In the genomic region with DNA sequence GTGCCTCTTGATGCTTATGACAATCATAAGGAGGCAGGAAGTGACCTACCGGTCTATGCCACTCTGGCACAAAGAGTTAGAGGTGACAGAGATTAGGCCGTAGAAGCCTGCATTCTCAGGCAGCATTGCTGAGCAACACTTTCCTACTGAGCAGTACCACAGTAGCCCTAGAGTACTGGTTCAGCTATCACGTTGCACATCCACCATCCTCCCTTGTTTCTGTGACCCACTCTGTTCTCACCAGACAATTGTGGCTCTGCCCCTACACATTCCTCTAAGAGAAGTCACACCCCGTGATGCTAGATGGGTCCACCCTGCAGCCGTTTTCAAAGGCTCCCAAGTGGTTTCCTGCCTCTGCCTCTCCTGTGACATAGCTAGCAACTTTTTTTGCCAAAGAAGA, we compare ENCODE assay signal across 11 cellular contexts. TPM values are rescaled to one million over a fixed set of nuclear protein-coding genes. Genes with fewer than 3 reads are reported as not detected.
DNase-seq lines count a peak whose midpoint lies in the region; ATAC-seq and TF ChIP-seq lines count a peak whose summit lies in the region.
"Had no signal": no experiment of that assay in that cellular context is flagged by ENCODE, and none has a peak within 500 bp of the region (broad histone marks: within the 10 kb centered on the region; RNA-seq: fewer than 3 reads in every experiment).

No MANE protein-coding gene starts in this region.

- H3K27ac Mint-ChIP-seq in CD8-positive, alpha-beta T cell: peak overlapping the region; percentile 90

- no peaks in the 10 kb centered on the region for H3K9me3 ChIP-seq in CD8-positive, alpha-beta T cell (ENCODE audit: low read length)
- H3K9me3 ChIP-seq in RWPE2 (ENCODE audit: severe bottlenecking): no peaks in the 10 kb centered on the region
- peaks cover 17% of the 10 kb centered on the region for H3K9me3 ChIP-seq in adipocyte (ENCODE audit: control insufficient read depth, low read length)
- peaks cover 0 to 19% (median 14%) of the 10 kb centered on the region in 8 donors for H3K9me3 ChIP-seq in spleen
- peaks cover 0 to 13% (median 0%) of the 10 kb centered on the region in 3 donors for H3K9me3 ChIP-seq in esophagus squamous epithelium

- peaks cover 4% of the 10 kb centered on the region for H3K36me3 Mint-ChIP-seq in CD8-positive, alpha-beta T cell

- CTCF ChIA-PET in CD8-positive, alpha-beta T cell (lab: Charles Lee): interaction anchor here (0.9 to 1.4 kb wide), 3 partner anchors 12 to 18 kb away, joined by 3 to 4 read pairs (median 4); no protein-coding TSS in a partner anchor

- intact Hi-C loops in CD8-positive, alpha-beta T cell (cut with DNase I, micrococcal nuclease): no loop called here
- intact Hi-C loops in spleen (cut with DNase I; ENCODE audit: low total_unique reads): no loop called here
- intact Hi-C loops in esophagus squamous epithelium (cut with DNase I): no loop called here

- peak overlapping the region; percentile 26 for H3K4me3 Mint-ChIP-seq in CD8-positive, alpha-beta T cell

- H3K27me3 ChIP-seq in CD8-positive, alpha-beta T cell (ENCODE audit: insufficient read depth, low read length): no peaks in the 10 kb centered on the region
- H3K27me3 ChIP-seq in RWPE2 (ENCODE audit: insufficient read depth, poor library complexity, severe bottlenecking) (no peaks in the 10 kb centered on the region), adipocyte (replicated peaks; ENCODE audit: control insufficient read depth, insufficient read depth, low read length) (no peaks in the 10 kb centered on the region), H7 (ENCODE audit: control insufficient read depth, insufficient read depth, low read length) (no peaks in the 10 kb centered on the region), spleen (replicated peaks in 1 of 7) (no peaks in the 10 kb centered on the region), esophagus squamous epithelium (no peaks in the 10 kb centered on the region)

- WGBS in spleen, 5 donors: 25 to 40% (median 35%) methylated on average over 5 of the region's 5 CpGs
- 38 to 39% methylated on average over 3 to 5 of the region's 5 CpGs for WGBS in esophagus squamous epithelium, 2 donors

- H3K9ac ChIP-seq in adipocyte (ENCODE audit: low read length): no peak overlapping the region

- TF ChIP-seq POLR2A in spleen (IDR thresholded peaks at IDR 0.05) (no peak), esophagus squamous epithelium (IDR thresholded peaks at IDR 0.05) (no peak)

- H3K4me1 ChIP-seq in CD8-positive, alpha-beta T cell (ENCODE audit: insufficient read depth, low read length): peaks cover 16% of the 10 kb centered on the region
- no peaks in the 10 kb centered on the region for H3K4me1 ChIP-seq in RWPE2 (ENCODE audit: insufficient read depth, poor library complexity, severe bottlenecking)
- H3K4me1 ChIP-seq in adipocyte (ENCODE audit: control insufficient read depth, insufficient read depth, low read length): peaks cover 6% of the 10 kb centered on the region
- H3K4me1 ChIP-seq in spleen: peaks cover 0 to 7% (median 0%) of the 10 kb centered on the region in 6 donors
- H3K4me1 ChIP-seq in esophagus squamous epithelium: peaks cover 0 to 15% (median 4%) of the 10 kb centered on the region in 3 donors

- peaks cover 18% of the 10 kb centered on the region for H3K4me1 Mint-ChIP-seq in CD8-positive, alpha-beta T cell (ENCODE audit: low read depth)

- H3K36me3 ChIP-seq in CD8-positive, alpha-beta T cell (ENCODE audit: insufficient read depth, low read length): no peaks in the 10 kb centered on the region
- H3K36me3 ChIP-seq in RWPE2 (ENCODE audit: low read depth): no peaks in the 10 kb centered on the region
- H3K36me3 ChIP-seq in adipocyte (ENCODE audit: control insufficient read depth, insufficient read depth, low read length, severe bottlenecking): no peaks in the 10 kb centered on the region
- H3K36me3 ChIP-seq in H7 (replicated peaks; ENCODE audit: control insufficient read depth, insufficient read depth, low read length): no peaks in the 10 kb centered on the region
- no peaks in the 10 kb centered on the region for H3K36me3 ChIP-seq in spleen
- no peaks in the 10 kb centered on the region for H3K36me3 ChIP-seq in esophagus squamous epithelium

- H3K4me3 ChIP-seq in CD8-positive, alpha-beta T cell (ENCODE audit: low read depth, low read length): no peak overlapping the region
- H3K4me3 ChIP-seq in RWPE2 (ENCODE audit: severe bottlenecking) (no peak overlapping the region), adipocyte (ENCODE audit: low read length) (no peak overlapping the region), H7 (ENCODE audit: insufficient read depth, low read depth, low read length) (no peak overlapping the region), spleen (no peak overlapping the region), esophagus squamous epithelium (no peak overlapping the region)

- H3K9me3 Mint-ChIP-seq in CD8-positive, alpha-beta T cell: peaks cover 10% of the 10 kb centered on the region

- H3K27ac ChIP-seq in CD8-positive, alpha-beta T cell (ENCODE audit: low read depth, low read length): no peak overlapping the region
- H3K27ac ChIP-seq in RWPE2 (ENCODE audit: poor library complexity, severe bottlenecking): no peak overlapping the region
- no peak overlapping the region for H3K27ac ChIP-seq in spleen
- H3K27ac ChIP-seq in esophagus squamous epithelium: no peak overlapping the region

- DNase-seq in CD8-positive, alpha-beta T cell: peak in 3 of 7 experiments; percentile 20 to 62 (median 25)
- no peak for DNase-seq in RWPE2 (ENCODE audit: low spot score)
- peak; percentile 61 for DNase-seq in adipocyte (ENCODE audit: low read depth)
- DNase-seq in kidney tubule cell (ENCODE audit: low spot score): peak; percentile 26
- DNase-seq in COLO829 (ENCODE audit: low spot score): no peak
- DNase-seq in H7: no peak
- DNase-seq in spleen: no peak
- no peak for DNase-seq in esophagus squamous epithelium (lab: John Stamatoyannopoulos, UW)
- DNase-seq: NCI-H226 had no signal

- POLR2A ChIA-PET in CD8-positive, alpha-beta T cell (lab: Charles Lee): interaction anchor here (0.8 to 1.3 kb wide), 4 partner anchors 9 to 425 kb away, joined by 3 to 4 read pairs (median 3); no protein-coding TSS in a partner anchor

- no peaks in the 10 kb centered on the region for H3K27me3 Mint-ChIP-seq in CD8-positive, alpha-beta T cell (ENCODE audit: low read depth)

- TF ChIP-seq CTCF in CD8-positive, alpha-beta T cell (IDR thresholded peaks at IDR 0.05): no peak
- no peak for TF ChIP-seq CTCF in RWPE2 (IDR thresholded peaks at IDR 0.05; ENCODE audit: poor library complexity, severe bottlenecking)
- TF ChIP-seq CTCF in spleen (IDR thresholded peaks at IDR 0.05 in 8 of 11, conservative IDR thresholded peaks at IDR 0.05 in 3 of 11): no peak
- no peak for TF ChIP-seq CTCF in esophagus squamous epithelium (IDR thresholded peaks at IDR 0.05)

- peak; percentile 63 for ATAC-seq in CD8-positive, alpha-beta T cell
- ATAC-seq in RWPE2 (ENCODE audit: low read depth): peak; percentile 67; the same call in 2 of the 3 replicates
- ATAC-seq: sciatic nerve had no signal

RNA-seq across cellular contexts. Expression of a gene that starts 22.6 kb away (rescaled TPM):
- 10 to 100 TPM; 31.6 to 35.1 TPM for total RNA-seq in CD8-positive, alpha-beta T cell
- total RNA-seq in H7 (2014; rRNA removed; shearing (Covaris generic)): 75.0 and 76.4 TPM in 2 replicates
- total RNA-seq in spleen (10 to 100 TPM; 39.2 to 58.3 (median 44.5) TPM), esophagus squamous epithelium (10 to 100 TPM; 66.6 to 90.6 (median 78.0) TPM)
- 10 to 100 TPM; 42.7 to 55.0 (median 52.3) TPM for polyA plus RNA-seq in spleen

RNA-seq across cellular contexts. Expression of a gene that starts 34.6 kb away (rescaled TPM):
- under 1 TPM; 0.30 to 0.61 TPM for total RNA-seq in CD8-positive, alpha-beta T cell
- total RNA-seq in H7 (2014; rRNA removed; shearing (Covaris generic)): 0.04 and 0.10 TPM in 2 replicates
- total RNA-seq in spleen: 1 to 10 TPM in 1 of 7 donors, under 1 TPM in 6; 0.06 to 1.1 (median 0.46) TPM
- polyA plus RNA-seq in spleen: under 1 TPM in 2 of 3 donors, not detected in 1; 0.02 to 0.12 TPM
- total RNA-seq in esophagus squamous epithelium: under 1 TPM in 3 of 4 donors, not detected in 1; 0.06 to 0.38 (median 0.13) TPM
- total RNA-seq: lung microvascular endothelial cell had no signal

Comparison
In these comparisons a context has a peak if more than half of its experiments do, and no peak if none do; other contexts are left out.
1. DNase-seq: peak in adipocyte (single experiment) and kidney tubule cell (single experiment); none in RWPE2 (single experiment), COLO829 (single experiment), H7 (single experiment), spleen (single experiment) and esophagus squamous epithelium (single experiment).